ENCODE assay signal across 7 cellular contexts in the genomic region with DNA sequence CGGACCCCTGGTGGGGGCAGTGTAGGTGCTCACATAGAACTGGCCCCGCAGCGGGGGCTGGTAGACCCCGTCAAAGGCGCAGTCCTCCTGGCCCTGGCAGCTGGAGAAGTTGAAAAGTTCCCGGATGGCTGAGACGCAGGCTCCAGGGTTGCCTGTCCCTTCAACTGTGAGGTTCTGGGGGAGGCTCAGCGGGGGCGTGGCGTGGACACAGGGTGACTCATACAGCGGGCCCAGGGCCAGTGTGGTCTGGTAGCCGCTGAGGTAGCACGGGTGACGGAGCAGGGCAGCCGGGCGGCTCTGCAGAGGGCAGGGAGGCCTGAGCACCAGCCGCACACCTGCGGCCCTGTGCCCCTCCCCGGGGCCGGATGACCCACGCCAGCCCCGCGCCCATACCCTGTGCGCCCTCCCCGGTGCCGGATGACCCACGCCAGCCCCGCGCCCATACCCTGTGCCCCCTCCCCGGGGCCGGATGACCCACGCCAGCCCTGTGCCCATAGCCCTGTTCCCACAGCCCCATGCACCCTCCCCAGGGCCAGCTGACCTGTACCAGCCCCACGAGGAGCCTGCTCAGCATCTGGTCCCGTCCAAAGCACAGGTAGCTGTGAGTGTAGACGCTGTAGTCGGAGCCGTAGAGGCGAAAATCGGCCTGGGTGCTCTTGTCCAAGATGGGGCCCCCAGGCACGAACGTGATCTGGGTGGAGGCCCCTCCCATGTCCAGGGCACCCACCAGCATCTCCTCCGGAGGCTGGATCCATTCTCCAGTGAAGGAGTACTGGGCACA. TPM values are rescaled to one million over a fixed set of nuclear protein-coding genes. Genes with fewer than 3 reads are reported as not detected.
DNase-seq lines count a peak whose midpoint lies in the region; ATAC-seq, FAIRE-seq and TF ChIP-seq lines count a peak whose summit lies in the region.

No MANE protein-coding gene starts in this region.

- FAIRE-seq in urothelium cell line (lab: Jason Lieb, UNC): peak; percentile 93

- DNase-seq in astrocyte of the hippocampus (ENCODE audit: low read depth, low spot score) (peak; percentile 96), left lobe of liver (ENCODE audit: low spot score) (peak; percentile 52), urothelium cell line (ENCODE audit: low spot score) (peak; percentile 95), ecto neural progenitor cell (ENCODE audit: low spot score) (no peak)
- no peak for DNase-seq in activated CD4-positive, alpha-beta T cell treated with anti-CD3 and anti-CD28 coated beads for 4 hours

- TF ChIP-seq RAD21 in Ishikawa (IDR thresholded peaks at IDR 0.05; ENCODE audit: low read depth): no peak; the same call in none of the 2 replicates

- peak; percentile 65 for TF ChIP-seq EP300 in Ishikawa (IDR thresholded peaks at IDR 0.05; ENCODE audit: borderline replicate concordance)

- ATAC-seq in left lobe of liver (peak; percentile 50), HG03432 (IDR thresholded peaks at IDR 0.05; ENCODE audit: unreplicated experiment) (no peak)

TF ChIP-seq in Ishikawa, 13 proteins besides CTCF, POLR2A, EP300 and RAD21:
- TF ChIP-seq CREB1 (IDR thresholded peaks at IDR 0.05; ENCODE audit: low read depth): no peak
- TF ChIP-seq, protein P1, sequence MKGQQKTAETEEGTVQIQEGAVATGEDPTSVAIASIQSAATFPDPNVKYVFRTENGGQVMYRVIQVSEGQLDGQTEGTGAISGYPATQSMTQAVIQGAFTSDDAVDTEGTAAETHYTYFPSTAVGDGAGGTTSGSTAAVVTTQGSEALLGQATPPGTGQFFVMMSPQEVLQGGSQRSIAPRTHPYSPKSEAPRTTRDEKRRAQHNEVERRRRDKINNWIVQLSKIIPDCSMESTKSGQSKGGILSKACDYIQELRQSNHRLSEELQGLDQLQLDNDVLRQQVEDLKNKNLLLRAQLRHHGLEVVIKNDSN (IDR thresholded peaks at IDR 0.05): no peak
- peak; percentile 61; the same call in 1 of the 2 replicates for TF ChIP-seq TEAD4 (IDR thresholded peaks at IDR 0.05)
- TF ChIP-seq REST (IDR thresholded peaks at IDR 0.05; ENCODE audit: low read depth): no peak
- 0 out of 2 replicates have a peak, but pooled peaks have one; percentile 23 for TF ChIP-seq ZBTB7A (IDR thresholded peaks at IDR 0.05; ENCODE audit: low read depth)
- TF ChIP-seq FOXM1 (IDR thresholded peaks at IDR 0.05; ENCODE audit: borderline replicate concordance, low read depth): no peak
- 0 out of 2 replicates have a peak, but pooled peaks have one; percentile 22 for TF ChIP-seq TAF1 (IDR thresholded peaks at IDR 0.05; ENCODE audit: low read depth)
- no peak; the same call in 1 of the 2 replicates for TF ChIP-seq YY1 (IDR thresholded peaks at IDR 0.05; ENCODE audit: low read depth)
- TF ChIP-seq TCF12 (IDR thresholded peaks at IDR 0.05; ENCODE audit: low read depth): peak; percentile 86
- peak; percentile 95 for TF ChIP-seq EGR1 (IDR thresholded peaks at IDR 0.05)
- TF ChIP-seq MAX (IDR thresholded peaks at IDR 0.05): peak; percentile 65
- peak; percentile 93 for TF ChIP-seq NFIC (IDR thresholded peaks at IDR 0.05)
TF ChIP-seq in Ishikawa: peak in this region for 7.

RNA-seq across cellular contexts. Expression of gene ENTPD8, which starts 5.0 kb away (rescaled TPM):
- total RNA-seq in left lobe of liver: 9.0 TPM

RNA-seq across cellular contexts. Expression of gene NOXA1, which starts 13.0 kb away (rescaled TPM):
- 6.0 TPM for total RNA-seq in left lobe of liver

RNA-seq across cellular contexts. Expression of gene EXD3, which starts 13.2 kb away (rescaled TPM):
- total RNA-seq in left lobe of liver: 19.3 TPM

RNA-seq across cellular contexts. Expression of gene NSMF, which starts 23.0 kb away (rescaled TPM):
- total RNA-seq in left lobe of liver: 23.0 TPM

Comparison
In these comparisons a context has a peak if more than half of its experiments do, and no peak if none do; other contexts are left out.
1. DNase-seq: peak in astrocyte of the hippocampus (single experiment), left lobe of liver (single experiment) and urothelium cell line (single experiment); none in activated CD4-positive, alpha-beta T cell treated with anti-CD3 and anti-CD28 coated beads for 4 hours (0 of 2) and ecto neural progenitor cell (single experiment).